In genomic region chr1:110879758-110880606, GRCh38 we compare ENCODE assay signal across 9 cellular contexts. TPM values are rescaled to one million over a fixed set of nuclear protein-coding genes. Genes with fewer than 3 reads are reported as not detected.
DNase-seq lines count a peak whose midpoint lies in the region; ATAC-seq, FAIRE-seq and TF ChIP-seq lines count a peak whose summit lies in the region.
"Had no signal": no experiment of that assay in that cellular context is flagged by ENCODE, and none has a peak within 500 bp of the region (broad histone marks: within the 10 kb centered on the region; RNA-seq: fewer than 3 reads in every experiment).

No MANE protein-coding gene starts in this region.

- H3K36me3 Mint-ChIP-seq in CD8-positive, alpha-beta memory T cell: peaks cover 11 to 56% (median 18%) of the 10 kb centered on the region in 3 donors

- no peak for TF ChIP-seq POLR2A in sigmoid colon (IDR thresholded peaks at IDR 0.05)

- WGBS in small intestine, 3 donors: 26 to 47% (median 37%) methylated on average over 7 of the region's 7 CpGs
- WGBS in sigmoid colon, 2 donors: 39 to 40% methylated on average over 7 of the region's 7 CpGs

- no peaks in the 10 kb centered on the region for H3K27me3 ChIP-seq in CD8-positive, alpha-beta memory T cell (ENCODE audit: insufficient read depth, low read length, poor library complexity, severe bottlenecking)
- H3K27me3 ChIP-seq in small intestine (ENCODE audit: control insufficient read depth in 2 of 2, insufficient read depth in 2 of 2, low read length in 2 of 2) (no peaks in the 10 kb centered on the region), sigmoid colon (no peaks in the 10 kb centered on the region)
- H3K27me3 ChIP-seq: cardiac muscle cell had no signal

- H3K4me3 Mint-ChIP-seq in CD8-positive, alpha-beta memory T cell: peak overlapping the region; percentile 77 to 99 (median 89)

- H3K27ac Mint-ChIP-seq in CD8-positive, alpha-beta memory T cell: peak overlapping the region; percentile 92 to 99 (median 98)

- CTCF ChIA-PET in CD8-positive, alpha-beta memory T cell (lab: Charles Lee): interaction anchor here (1.2 to 1.6 kb wide), 3 partner anchors 9 to 261 kb away, joined by 4 to 6 read pairs (median 4); no protein-coding TSS in a partner anchor
- CTCF ChIA-PET in HEK293T (lab: Yijun Ruan, JAX): interaction anchor here (0.6 kb wide), 2 partner anchors 151 to 668 kb away, joined by 3 read pairs; no protein-coding TSS in a partner anchor

- TF ChIP-seq CTCF in LNCaP clone FGC (IDR thresholded peaks at IDR 0.05; ENCODE audit: control insufficient read depth, extremely low read depth, insufficient read depth) (no peak), sigmoid colon (IDR thresholded peaks at IDR 0.05) (no peak)

- ATAC-seq in GM21381 (IDR thresholded peaks at IDR 0.05; ENCODE audit: unreplicated experiment): peak; percentile 45

- peaks cover 82 to 89% (median 87%) of the 10 kb centered on the region in 3 donors for H3K4me1 Mint-ChIP-seq in CD8-positive, alpha-beta memory T cell

- H3K36me3 ChIP-seq in CD8-positive, alpha-beta memory T cell (ENCODE audit: insufficient read depth, low read length): peaks cover 4% of the 10 kb centered on the region
- H3K36me3 ChIP-seq in small intestine (ENCODE audit: control insufficient read depth in 2 of 2, insufficient read depth in 2 of 2, low read length in 2 of 2) (no peaks in the 10 kb centered on the region), sigmoid colon (no peaks in the 10 kb centered on the region)
- H3K36me3 ChIP-seq: cardiac muscle cell had no signal

- no peak for TF ChIP-seq EP300 in sigmoid colon (IDR thresholded peaks at IDR 0.05)

- POLR2A ChIA-PET in CD8-positive, alpha-beta memory T cell (lab: Charles Lee): interaction anchor here (0.7 kb wide), 2 partner anchors 84 to 265 kb away, joined by 3 to 5 read pairs; no protein-coding TSS in a partner anchor
- POLR2A ChIA-PET in HEK293T (lab: Yijun Ruan, JAX): no interaction called here

- peak overlapping the region; percentile 95 for H3K27ac ChIP-seq in CD8-positive, alpha-beta memory T cell (ENCODE audit: low read depth, low read length)
- peak overlapping the region; percentile 22 to 86 for H3K27ac ChIP-seq in small intestine (ENCODE audit: low read depth in 1 of 2, low read length in 1 of 2)
- H3K27ac ChIP-seq in sigmoid colon: no peak overlapping the region
- H3K27ac ChIP-seq: cardiac muscle cell had no signal

- no peaks in the 10 kb centered on the region for H3K9me3 ChIP-seq in CD8-positive, alpha-beta memory T cell (ENCODE audit: low read length)
- no peaks in the 10 kb centered on the region for H3K9me3 ChIP-seq in small intestine (ENCODE audit: control insufficient read depth, low read depth)
- no peaks in the 10 kb centered on the region for H3K9me3 ChIP-seq in sigmoid colon

- peak in 4 of 5 donors; percentile 25 to 73 (median 46) for DNase-seq in CD8-positive, alpha-beta memory T cell
- DNase-seq in LNCaP clone FGC (ENCODE audit: low read depth) (peak; percentile 11), small intestine (peak; percentile 56), HEK293T (ENCODE audit: extremely low spot score) (no peak), NCI-H1417 (lab: John Stamatoyannopoulos, UW) (no peak), sigmoid colon (no peak)
- peak; percentile 55 for DNase-seq in activated CD8-positive, alpha-beta memory T cell treated with anti-CD3 and anti-CD28 coated beads, Interleukin-2, amount 50 U/mL, for 4 hours

- intact Hi-C loops in sigmoid colon (cut with DNase I): no loop called here

- H3K4me1 ChIP-seq in CD8-positive, alpha-beta memory T cell (ENCODE audit: insufficient read depth, low read length): peaks cover 89% of the 10 kb centered on the region
- H3K4me1 ChIP-seq in small intestine (ENCODE audit: control insufficient read depth in 2 of 2, insufficient read depth in 1 of 2, low read depth in 1 of 2, low read length in 1 of 2) (no peaks in the 10 kb centered on the region), sigmoid colon (no peaks in the 10 kb centered on the region)

- no peaks in the 10 kb centered on the region for H3K9me3 Mint-ChIP-seq in CD8-positive, alpha-beta memory T cell

- FAIRE-seq in small intestine (lab: Jason Lieb, UNC): no peak

- H3K27me3 Mint-ChIP-seq in CD8-positive, alpha-beta memory T cell: no peaks in the 10 kb centered on the region

- H3K4me3 ChIP-seq in CD8-positive, alpha-beta memory T cell (ENCODE audit: low read length): peak overlapping the region; percentile 39
- H3K4me3 ChIP-seq in LNCaP clone FGC (ENCODE audit: low read depth, low read length): no peak overlapping the region
- no peak overlapping the region for H3K4me3 ChIP-seq in small intestine (ENCODE audit: low read depth in 1 of 2, low read length in 2 of 2)
- no peak overlapping the region for H3K4me3 ChIP-seq in sigmoid colon
- H3K4me3 ChIP-seq: cardiac muscle cell had no signal

TF ChIP-seq in HEK293T, 16 proteins besides CTCF, POLR2A, EP300 and RAD21:
- TF ChIP-seq FOXA1 (IDR thresholded peaks at IDR 0.05) (no peak), FOXK2 (IDR thresholded peaks at IDR 0.05) (no peak), ARNT (IDR thresholded peaks at IDR 0.05) (no peak)

RNA-seq across cellular contexts. Expression of gene CD53, which starts 7.0 kb away (rescaled TPM):
- total RNA-seq in CD8-positive, alpha-beta memory T cell: 100 to 1,000 TPM; 190 to 194 TPM
- 1,104 TPM for polyA plus RNA-seq in CD8-positive, alpha-beta memory T cell
- 10 to 100 TPM in 2 of 3 donors, 1 to 10 TPM in 1; 9.6 to 35.8 (median 18.9) TPM for polyA plus RNA-seq in small intestine
- 10 to 100 TPM in 3 of 4 donors, 1 to 10 TPM in 1; 7.5 to 32.9 (median 26.8) TPM for total RNA-seq in sigmoid colon
- polyA plus RNA-seq in sigmoid colon: 100 to 1,000 TPM in 2 of 3 donors, 10 to 100 TPM in 1; 15.0 to 150 (median 100) TPM
- total RNA-seq: cardiac muscle cell had no signal
- polyA plus RNA-seq: cardiac muscle cell had no signal

Comparison
In these comparisons a context has a peak if more than half of its experiments do, and no peak if none do; other contexts are left out.
1. DNase-seq: peak in CD8-positive, alpha-beta memory T cell (4 of 5), LNCaP clone FGC (single experiment), activated CD8-positive, alpha-beta memory T cell treated with anti-CD3 and anti-CD28 coated beads, Interleukin-2, amount 50 U/mL, for 4 hours (single experiment) and small intestine (single experiment); none in HEK293T (single experiment), NCI-H1417 (0 of 3) and sigmoid colon (single experiment).
2. H3K27ac ChIP-seq: peak in CD8-positive, alpha-beta memory T cell (single experiment) and small intestine (2 of 2); none in sigmoid colon (0 of 4).